In genomic region chr16:51951668-51952298, GRCh38 we compare ENCODE assay signal across 22 cellular contexts.
DNase-seq lines count a peak whose midpoint lies in the region; TF ChIP-seq lines count a peak whose summit lies in the region.
"Had no signal": no experiment of that assay in that cellular context is flagged by ENCODE, and none has a peak within 500 bp of the region (broad histone marks: within the 10 kb centered on the region; RNA-seq: fewer than 3 reads in every experiment).

No MANE protein-coding gene starts in this region.

- H3K27me3 ChIP-seq in iPS DF 6.9 (ENCODE audit: control insufficient read depth, insufficient read depth, low read length) = no peaks in the 10 kb centered on the region
- H3K27me3 ChIP-seq in right atrium auricular region = no peaks in the 10 kb centered on the region
- H3K27me3 ChIP-seq: esophagus squamous epithelium, left lung, upper lobe of left lung had no signal

- TF ChIP-seq CTCF in right atrium auricular region (IDR thresholded peaks at IDR 0.05) = no peak

- H3K4me1 ChIP-seq in iPS DF 6.9 (ENCODE audit: control insufficient read depth, insufficient read depth, low read length) = peaks cover 8% of the 10 kb centered on the region; the same call in 1 of the 2 replicates
- no peaks in the 10 kb centered on the region for H3K4me1 ChIP-seq in right atrium auricular region
- H3K4me1 ChIP-seq: esophagus squamous epithelium, gastroesophageal sphincter, left lung, upper lobe of left lung had no signal

- H3K27ac ChIP-seq in iPS DF 6.9 (ENCODE audit: low read length) (no peak overlapping the region), right atrium auricular region (no peak overlapping the region)
- H3K27ac ChIP-seq: esophagus squamous epithelium, gastroesophageal sphincter, left lung, upper lobe of left lung, VCaP had no signal

- peak; percentile 5 for DNase-seq in NCI-H748 (lab: John Stamatoyannopoulos, UW; ENCODE audit: unreplicated experiment)
- DNase-seq in NCI-H748 treated with DMSO at 0.1 percent for 48 hours (lab: John Stamatoyannopoulos, UW) = no peak
- peak; percentile 2 for DNase-seq in NCI-H146 treated with DMSO at 0.1 percent for 48 hours (lab: John Stamatoyannopoulos, UW; ENCODE audit: unreplicated experiment)
- DNase-seq in iPS DF 6.9 (ENCODE audit: low read depth, low spot score) = peak; percentile 29
- DNase-seq in head of caudate nucleus = no peak
- no peak for DNase-seq in epidermal melanocyte (ENCODE audit: insufficient read length, low spot score)
- DNase-seq in stimulated activated CD4-positive, alpha-beta T cell treated with anti-CD3 and anti-CD28 coated beads, Interleukin-2, amount 100 ng/mL, for 48 hours = no peak
- no peak for DNase-seq in right atrium auricular region (ENCODE audit: low spot score)
- DNase-seq: activated CD4-positive, alpha-beta T cell treated with anti-CD3 and anti-CD28 coated beads, Interleukin-2, amount 50 U/mL, for 1 hour; activated CD8-positive, alpha-beta memory T cell treated with anti-CD3 and anti-CD28 coated beads, Interleukin-2, amount 50 U/mL, for 4 hours; C1 segment of cervical spinal cord; effector CD4-positive, alpha-beta T cell; esophagus squamous epithelium; KBM-7; left lung; midbrain; NCI-H1694; NCI-H446; stimulated activated CD8-positive, alpha-beta memory T cell treated with anti-CD3 and anti-CD28 coated beads, Interleukin-4, amount 100 ng/mL, for 48 hours; upper lobe of left lung had no signal

- H3K36me3 ChIP-seq in iPS DF 6.9 (ENCODE audit: control insufficient read depth, insufficient read depth, low read length) = no peaks in the 10 kb centered on the region
- H3K36me3 ChIP-seq in right atrium auricular region = no peaks in the 10 kb centered on the region
- H3K36me3 ChIP-seq: esophagus squamous epithelium, gastroesophageal sphincter, left lung, upper lobe of left lung had no signal

- intact Hi-C loops in head of caudate nucleus (cut with DNase I) = no loop called here

- no CpG with 5 or more reads among the region's 7 CpGs for WGBS in iPS DF 6.9 (ENCODE audit: insufficient coverage, insufficient read length)

- H3K4me3 ChIP-seq in iPS DF 6.9 (ENCODE audit: low read length) = no peak overlapping the region
- no peak overlapping the region for H3K4me3 ChIP-seq in right atrium auricular region
- H3K4me3 ChIP-seq: esophagus squamous epithelium, gastroesophageal sphincter, left lung, upper lobe of left lung had no signal

- H3K9me3 ChIP-seq in iPS DF 6.9 (ENCODE audit: control insufficient read depth, insufficient read depth, low read length) = no peaks in the 10 kb centered on the region
- H3K9me3 ChIP-seq in right atrium auricular region = no peaks in the 10 kb centered on the region
- H3K9me3 ChIP-seq: esophagus squamous epithelium, gastroesophageal sphincter, left lung, upper lobe of left lung had no signal

Comparison
In these comparisons a context has a peak if more than half of its experiments do, and no peak if none do; other contexts are left out.
1. DNase-seq: peak in NCI-H748 (single experiment), NCI-H146 treated with DMSO at 0.1 percent for 48 hours (single experiment) and iPS DF 6.9 (single experiment); none in NCI-H748 treated with DMSO at 0.1 percent for 48 hours (single experiment), head of caudate nucleus (0 of 42), epidermal melanocyte (single experiment), stimulated activated CD4-positive, alpha-beta T cell treated with anti-CD3 and anti-CD28 coated beads, Interleukin-2, amount 100 ng/mL, for 48 hours (0 of 2) and right atrium auricular region (single experiment).